1 cellular context compared by ENCODE assay signal in the genomic region with DNA sequence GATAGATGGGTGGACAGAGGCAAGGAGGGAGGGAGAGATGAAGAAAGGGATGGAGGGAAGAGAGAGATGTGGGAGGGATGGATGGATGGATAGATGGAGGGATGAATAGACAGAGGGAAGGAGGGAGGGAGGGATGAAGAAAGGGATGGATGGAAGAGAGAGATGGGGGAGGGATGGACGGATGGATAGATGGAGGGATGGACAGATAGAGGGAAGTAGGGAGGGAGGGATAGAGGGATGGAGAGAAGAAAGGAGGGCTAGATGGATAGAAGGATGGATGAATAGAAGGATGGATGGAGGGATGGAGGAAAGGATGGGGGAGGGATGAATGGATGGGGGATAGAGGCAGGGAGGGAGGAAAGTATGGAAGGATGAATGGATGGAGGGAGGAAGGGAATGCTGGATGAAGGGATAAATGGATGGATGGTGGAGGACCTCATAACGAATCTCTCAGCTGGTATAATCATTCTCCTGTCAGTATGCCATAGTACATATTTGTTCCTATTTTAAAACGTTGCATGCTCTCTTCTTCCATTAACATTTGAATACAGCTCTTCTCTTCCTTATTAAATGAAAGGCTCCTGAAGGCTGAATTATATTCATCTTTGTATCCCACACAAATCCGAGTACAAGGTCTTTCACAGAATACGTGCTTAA.
TF ChIP-seq lines count a peak whose summit lies in the region.

No MANE protein-coding gene starts in this region.

TF ChIP-seq in HepG2, 621 proteins besides CTCF, POLR2A, EP300 and RAD21 (continued from another document):
- TF ChIP-seq, protein P1, sequence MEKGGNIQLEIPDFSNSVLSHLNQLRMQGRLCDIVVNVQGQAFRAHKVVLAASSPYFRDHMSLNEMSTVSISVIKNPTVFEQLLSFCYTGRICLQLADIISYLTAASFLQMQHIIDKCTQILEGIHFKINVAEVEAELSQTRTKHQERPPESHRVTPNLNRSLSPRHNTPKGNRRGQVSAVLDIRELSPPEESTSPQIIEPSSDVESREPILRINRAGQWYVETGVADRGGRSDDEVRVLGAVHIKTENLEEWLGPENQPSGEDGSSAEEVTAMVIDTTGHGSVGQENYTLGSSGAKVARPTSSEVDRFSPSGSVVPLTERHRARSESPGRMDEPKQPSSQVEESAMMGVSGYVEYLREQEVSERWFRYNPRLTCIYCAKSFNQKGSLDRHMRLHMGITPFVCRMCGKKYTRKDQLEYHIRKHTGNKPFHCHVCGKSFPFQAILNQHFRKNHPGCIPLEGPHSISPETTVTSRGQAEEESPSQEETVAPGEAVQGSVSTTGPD (CRISPR knock-in tag; IDR thresholded peaks at IDR 0.05): no peak
- TF ChIP-seq, protein P2, sequence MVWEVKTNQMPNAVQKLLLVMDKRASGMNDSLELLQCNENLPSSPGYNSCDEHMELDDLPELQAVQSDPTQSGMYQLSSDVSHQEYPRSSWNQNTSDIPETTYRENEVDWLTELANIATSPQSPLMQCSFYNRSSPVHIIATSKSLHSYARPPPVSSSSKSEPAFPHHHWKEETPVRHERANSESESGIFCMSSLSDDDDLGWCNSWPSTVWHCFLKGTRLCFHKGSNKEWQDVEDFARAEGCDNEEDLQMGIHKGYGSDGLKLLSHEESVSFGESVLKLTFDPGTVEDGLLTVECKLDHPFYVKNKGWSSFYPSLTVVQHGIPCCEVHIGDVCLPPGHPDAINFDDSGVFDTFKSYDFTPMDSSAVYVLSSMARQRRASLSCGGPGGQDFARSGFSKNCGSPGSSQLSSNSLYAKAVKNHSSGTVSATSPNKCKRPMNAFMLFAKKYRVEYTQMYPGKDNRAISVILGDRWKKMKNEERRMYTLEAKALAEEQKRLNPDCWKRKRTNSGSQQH (CRISPR knock-in tag; IDR thresholded peaks at IDR 0.05; ENCODE audit: low read depth): no peak
- TF ChIP-seq REPIN1 (CRISPR knock-in tag; IDR thresholded peaks at IDR 0.05; ENCODE audit: borderline replicate concordance, low read depth) (no peak), AKAP8 (CRISPR knock-in tag; IDR thresholded peaks at IDR 0.05) (no peak)
